26 cellular contexts compared by ENCODE assay signal in genomic region chr4:152851226-152851625, GRCh38.
DNase-seq lines count a peak whose midpoint lies in the region; ATAC-seq, FAIRE-seq and TF ChIP-seq lines count a peak whose summit lies in the region.
"Had no signal": no experiment of that assay in that cellular context is flagged by ENCODE, and none has a peak within 500 bp of the region (broad histone marks: within the 10 kb centered on the region; RNA-seq: fewer than 3 reads in every experiment).

No MANE protein-coding gene starts in this region.

- no peaks in the 10 kb centered on the region for H3K27me3 Mint-ChIP-seq in activated naive CD8-positive, alpha-beta T cell treated with anti-CD3 and anti-CD28 coated beads, Interleukin-2, amount 10 ng/mL, durations not matched to agents 7 days and 5 days
- H3K27me3 Mint-ChIP-seq in activated naive CD8-positive, alpha-beta T cell treated with anti-CD3 and anti-CD28 coated beads, Interleukin-2, amount 50 U/mL, for 24 hours = no peaks in the 10 kb centered on the region
- H3K27me3 Mint-ChIP-seq in memory B cell (no peaks in the 10 kb centered on the region), type B pancreatic cell (no peaks in the 10 kb centered on the region)

- H3K79me2 ChIP-seq in H1 (ENCODE audit: control insufficient read depth in 1 of 2, insufficient read depth in 2 of 2, low read length in 2 of 2) = peaks cover 0 to 35% of the 10 kb centered on the region in 2 experiments; a peak in 3 of 4 replicates

- H3K9ac ChIP-seq in H1 (replicated peaks in 1 of 4; ENCODE audit: extremely low read depth in 1 of 4, low read depth in 3 of 4, low read length in 3 of 4) = no peak overlapping the region

- H2BK20ac ChIP-seq in H1 (ENCODE audit: low read length) = peak overlapping the region; percentile 51; the same call in 1 of the 2 replicates

- no peak overlapping the region for H2AFZ ChIP-seq in H1 (ENCODE audit: low read length)

- no peak overlapping the region for H3K4ac ChIP-seq in H1 (replicated peaks; ENCODE audit: insufficient read length, low read depth, low read length)

- no peak overlapping the region for H2BK15ac ChIP-seq in H1 (ENCODE audit: low read length)

- no peak overlapping the region for H3K4me3 Mint-ChIP-seq in activated naive CD8-positive, alpha-beta T cell treated with anti-CD3 and anti-CD28 coated beads, Interleukin-2, amount 10 ng/mL, durations not matched to agents 7 days and 5 days
- no peak overlapping the region for H3K4me3 Mint-ChIP-seq in activated naive CD8-positive, alpha-beta T cell treated with anti-CD3 and anti-CD28 coated beads, Interleukin-2, amount 50 U/mL, for 24 hours
- H3K4me3 Mint-ChIP-seq in memory B cell (no peak overlapping the region), type B pancreatic cell (peak overlapping the region; percentile 17)
- H3K4me3 Mint-ChIP-seq: brain had no signal

- H3K27ac ChIP-seq in H1 (ENCODE audit: low read depth, low read length) = peak overlapping the region; percentile 6; the same call in 1 of the 2 replicates
- H3K27ac ChIP-seq in transverse colon = no peak overlapping the region

- CTCF ChIA-PET in H1 (lab: Charles Lee; ENCODE audit: partially characterized antibody) = interaction anchor here (0.9 to 7.7 kb wide), 5 partner anchors 45 to 276 kb away, joined by 3 to 59 read pairs (median 4); partner anchors contain the start of gene FHDC1

- peak overlapping the region; percentile 30 for H2BK120ac ChIP-seq in H1 (replicated peaks; ENCODE audit: low read depth, low read length)

- peak overlapping the region; percentile 77 for H2AK5ac ChIP-seq in H1 (ENCODE audit: low read depth, low read length)

- no peak overlapping the region for H3K23ac ChIP-seq in H1 (ENCODE audit: insufficient read length)

- H3K9me3 Mint-ChIP-seq in activated naive CD8-positive, alpha-beta T cell treated with anti-CD3 and anti-CD28 coated beads, Interleukin-2, amount 10 ng/mL, durations not matched to agents 7 days and 5 days = peaks cover 11% of the 10 kb centered on the region
- peaks cover 11% of the 10 kb centered on the region for H3K9me3 Mint-ChIP-seq in activated naive CD8-positive, alpha-beta T cell treated with anti-CD3 and anti-CD28 coated beads, Interleukin-2, amount 50 U/mL, for 24 hours
- H3K9me3 Mint-ChIP-seq in memory B cell = peaks cover 12% of the 10 kb centered on the region
- H3K9me3 Mint-ChIP-seq in type B pancreatic cell = peaks cover 10% of the 10 kb centered on the region

- WGBS in H1 (ENCODE audit: extremely low coverage in 1 of 2, insufficient coverage in 1 of 2, insufficient read length in 1 of 2, insufficient replicate concordance in 2 of 2, low coverage in 1 of 2, low lambda C conversion rate in 2 of 2, missing lambda C conversion rate in 1 of 2), 2 experiments = 79% methylated on average over 1 of the region's 1 CpG; no CpG with 5 or more reads in 1 of the 2 experiments
- 80 to 86% methylated on average over 1 of the region's 1 CpG for WGBS in transverse colon (ENCODE audit: low coverage in 1 of 2), 2 donors

- H3K36me3 ChIP-seq in H1 (ENCODE audit: control insufficient read depth in 2 of 4, insufficient read depth in 4 of 4, low read length in 3 of 4) = no peaks in the 10 kb centered on the region; a peak in 1 of 8 replicates
- no peaks in the 10 kb centered on the region for H3K36me3 ChIP-seq in transverse colon

- no peaks in the 10 kb centered on the region for H3K23me2 ChIP-seq in H1 (ENCODE audit: low read depth, low read length)

- in situ Hi-C loops in transverse colon (cut with MboI; ENCODE audit: low pct_ligation_motif_present in 1 of 4, low pct_unique_long_range_greater_than_20kb in 1 of 4, low sequenced_read_pairs in 3 of 4) = loop anchor here in 2 of 4 donors (10.0 to 25.0 kb wide), 2 partner anchors 224 to 236 kb away; no protein-coding TSS in a partner anchor

- H3K56ac ChIP-seq in H1 (replicated peaks; ENCODE audit: insufficient read length, low read depth, low read length) = no peak overlapping the region

- H3K9me3 ChIP-seq in H1 (ENCODE audit: insufficient read depth in 2 of 2, low read depth in 1 of 2, low read length in 1 of 2) (peaks cover 0 to 3% of the 10 kb centered on the region in 2 experiments; a peak in 2 of 4 replicates), transverse colon (peaks cover 12 to 13% of the 10 kb centered on the region in 2 donors)

- no peak overlapping the region; a peak in 1 of 4 replicates for H3K4me2 ChIP-seq in H1 (ENCODE audit: insufficient read depth in 1 of 2, low read depth in 2 of 2, low read length in 2 of 2)

- intact Hi-C loops in transverse colon (cut with DNase I; ENCODE audit: low total_unique reads) = no loop called here

- no peak overlapping the region for H3K14ac ChIP-seq in H1 (ENCODE audit: insufficient read length)

- no peak for ATAC-seq in activated naive CD8-positive, alpha-beta T cell treated with anti-CD3 and anti-CD28 coated beads, Interleukin-2, amount 10 ng/mL, durations not matched to agents 7 days and 5 days (ENCODE audit: low read depth)
- no peak for ATAC-seq in activated naive CD8-positive, alpha-beta T cell treated with anti-CD3 and anti-CD28 coated beads, Interleukin-2, amount 50 U/mL, for 24 hours
- ATAC-seq in memory B cell (ENCODE audit: low read depth) = no peak

- POLR2A ChIA-PET in activated naive CD8-positive, alpha-beta T cell treated with anti-CD3 and anti-CD28 coated beads, Interleukin-2, amount 10 ng/mL, durations not matched to agents 7 days and 5 days (lab: Charles Lee) = no interaction called here
- POLR2A ChIA-PET in H1 (lab: Charles Lee; ENCODE audit: partially characterized antibody) = interaction anchor here (1.5 kb wide), 1 partner anchor 85 kb away, joined by 8 read pairs; the partner anchor contains the start of gene FHDC1

- H2BK12ac ChIP-seq in H1 (ENCODE audit: low read depth, low read length) = 0 out of 2 replicates have a peak overlapping the region, but pooled peaks have one; percentile 30

- no peak overlapping the region for H4K8ac ChIP-seq in H1 (ENCODE audit: extremely low read depth, insufficient read depth, low read length)

- peak overlapping the region; percentile 9 for H4K91ac ChIP-seq in H1 (replicated peaks; ENCODE audit: insufficient read length, low read length)

- H3K4me1 Mint-ChIP-seq in activated naive CD8-positive, alpha-beta T cell treated with anti-CD3 and anti-CD28 coated beads, Interleukin-2, amount 10 ng/mL, durations not matched to agents 7 days and 5 days = peaks cover 21% of the 10 kb centered on the region
- peaks cover 21% of the 10 kb centered on the region for H3K4me1 Mint-ChIP-seq in activated naive CD8-positive, alpha-beta T cell treated with anti-CD3 and anti-CD28 coated beads, Interleukin-2, amount 50 U/mL, for 24 hours
- H3K4me1 Mint-ChIP-seq in memory B cell (peaks cover 22% of the 10 kb centered on the region), type B pancreatic cell (ENCODE audit: unreplicated experiment) (peaks cover 15% of the 10 kb centered on the region)

- TF ChIP-seq POLR2A in H1 (IDR thresholded peaks at IDR 0.05; ENCODE audit: control extremely low read depth in 1 of 2, low read depth in 2 of 2, low read length in 2 of 2) (no peak), transverse colon (IDR thresholded peaks at IDR 0.05) (no peak)

- peaks cover 0 to 2% of the 10 kb centered on the region in 2 experiments for H4K20me1 ChIP-seq in H1 (replicated peaks in 1 of 2; ENCODE audit: control insufficient read depth in 1 of 2, insufficient read depth in 2 of 2, low read length in 2 of 2)

- TF ChIP-seq EP300 in H1 (IDR thresholded peaks at IDR 0.05; ENCODE audit: borderline replicate concordance in 1 of 2, low read depth in 2 of 2, low read length in 2 of 2) (no peak), transverse colon (IDR thresholded peaks at IDR 0.05; ENCODE audit: low read depth) (no peak)

- TF ChIP-seq CTCF in H1 (IDR thresholded peaks at IDR 0.05; ENCODE audit: control extremely low read depth in 1 of 3, insufficient read depth in 1 of 3, low read depth in 1 of 3, low read length in 3 of 3) (no peak), type B pancreatic cell (conservative IDR thresholded peaks at IDR 0.05) (no peak), transverse colon (IDR thresholded peaks at IDR 0.05) (no peak)

- peak overlapping the region; percentile 30 for H4K5ac ChIP-seq in H1 (ENCODE audit: insufficient read length, low read depth, low read length)

- H3K18ac ChIP-seq in H1 (ENCODE audit: extremely low read depth, low read length) = peak overlapping the region; percentile 63; the same call in 1 of the 2 replicates

- H3K27me3 ChIP-seq in H1 (replicated peaks in 1 of 4; ENCODE audit: control insufficient read depth in 3 of 4, extremely low read depth in 1 of 4, insufficient read depth in 3 of 4, low read length in 3 of 4) (no peaks in the 10 kb centered on the region), transverse colon (no peaks in the 10 kb centered on the region)
- H3K27me3 ChIP-seq: foreskin keratinocyte had no signal

- peak overlapping the region; percentile 89; the same call in 1 of the 2 replicates for H2BK5ac ChIP-seq in H1 (ENCODE audit: low read depth, low read length)

- no peak for DNase-seq in activated naive CD8-positive, alpha-beta T cell treated with anti-CD3 and anti-CD28 coated beads, Interleukin-2, amount 10 ng/mL, durations not matched to agents 7 days and 5 days
- DNase-seq in activated naive CD8-positive, alpha-beta T cell treated with anti-CD3 and anti-CD28 coated beads, Interleukin-2, amount 50 U/mL, for 24 hours = no peak
- DNase-seq in H1 (ENCODE audit: low read depth in 1 of 2, low spot score in 2 of 2) = no peak
- DNase-seq in memory B cell (ENCODE audit: low spot score in 2 of 2) = no peak
- no peak for DNase-seq in type B pancreatic cell (ENCODE audit: extremely low spot score, unreplicated experiment)
- no peak for DNase-seq in transverse colon
- DNase-seq in NCI-H1417 (lab: John Stamatoyannopoulos, UW) = no peak
- no peak for DNase-seq in NCI-H446 (lab: John Stamatoyannopoulos, UW)
- DNase-seq: 8988T; activated CD4-positive, alpha-beta T cell treated with anti-CD3 and anti-CD28 coated beads, Interleukin-2, amount 50 U/mL, for 4 hours; activated CD4-positive, CD25-positive, alpha-beta regulatory T cell; activated CD8-positive, alpha-beta memory T cell treated with anti-CD3 and anti-CD28 coated beads, Interleukin-2, amount 50 U/mL, for 4 hours; effector CD4-positive, alpha-beta T cell; GOT3; hippocampal formation; islet precursor cell; Kasumi-1; NCI-H1092 treated with DMSO at 0.1 percent for 48 hours; NCI-H2029 treated with DMSO at 0.1 percent for 48 hours; NCI-H226; Right ventricle myocardium superior; T1000 had no signal

- peaks cover 24% of the 10 kb centered on the region for H3K36me3 Mint-ChIP-seq in activated naive CD8-positive, alpha-beta T cell treated with anti-CD3 and anti-CD28 coated beads, Interleukin-2, amount 10 ng/mL, durations not matched to agents 7 days and 5 days
- H3K36me3 Mint-ChIP-seq in activated naive CD8-positive, alpha-beta T cell treated with anti-CD3 and anti-CD28 coated beads, Interleukin-2, amount 50 U/mL, for 24 hours (ENCODE audit: low read depth) = peaks cover 23% of the 10 kb centered on the region
- H3K36me3 Mint-ChIP-seq in memory B cell (peaks cover 19% of the 10 kb centered on the region), type B pancreatic cell (peaks cover 24% of the 10 kb centered on the region)

- H3K4me3 ChIP-seq in H1 (ENCODE audit: extremely low read depth in 1 of 4, insufficient read depth in 2 of 4, low read depth in 3 of 4, low read length in 4 of 4) (no peak overlapping the region; a peak in 1 of 8 replicates), transverse colon (no peak overlapping the region)
- H3K4me3 ChIP-seq: skin epidermis had no signal

- H3K27ac Mint-ChIP-seq in activated naive CD8-positive, alpha-beta T cell treated with anti-CD3 and anti-CD28 coated beads, Interleukin-2, amount 10 ng/mL, durations not matched to agents 7 days and 5 days = peak overlapping the region; percentile 40
- no peak overlapping the region for H3K27ac Mint-ChIP-seq in activated naive CD8-positive, alpha-beta T cell treated with anti-CD3 and anti-CD28 coated beads, Interleukin-2, amount 50 U/mL, for 24 hours
- H3K27ac Mint-ChIP-seq in memory B cell = peak overlapping the region; percentile 93
- peak overlapping the region; percentile 68 for H3K27ac Mint-ChIP-seq in type B pancreatic cell
- H3K27ac Mint-ChIP-seq: activated T-helper 2 cell treated with anti-CD3 and anti-CD28 coated beads, Interferon-gamma antibody, Interleukin-2, Interleukin-4, amounts not matched to agents 10 μg/mL and 5 μg/mL and 100 μg/mL, durations not matched to agents 14 hours and 24 hours and 36 hours; brain had no signal

- H3K79me1 ChIP-seq in H1 (ENCODE audit: low read depth, low read length) = no peaks in the 10 kb centered on the region

- H3K4me1 ChIP-seq in H1 (replicated peaks in 1 of 4; ENCODE audit: control insufficient read depth in 3 of 4, insufficient read depth in 4 of 4, low read length in 3 of 4) (peaks cover 7 to 17% (median 10%) of the 10 kb centered on the region in 4 experiments; a peak in 6 of 7 replicates), transverse colon (peaks cover 0 to 14% (median 0%) of the 10 kb centered on the region in 4 donors)

- TF ChIP-seq RAD21 in H1 (IDR thresholded peaks at IDR 0.05 in 1 of 2, conservative IDR thresholded peaks at IDR 0.05 in 1 of 2; ENCODE audit: low read depth in 2 of 2, low read length in 2 of 2) = no peak

- FAIRE-seq in H1 (lab: Jason Lieb, UNC) = no peak
